ENCODE assay signal across 1 cellular context in genomic region chr13:114131581-114132418, GRCh38.
TF ChIP-seq lines count a peak whose summit lies in the region.

No MANE protein-coding gene starts in this region.

TF ChIP-seq in K562, 482 proteins besides CTCF, POLR2A, EP300 and RAD21 (continued from another document and continues in another):
- TF ChIP-seq ID3 (CRISPR knock-in tag; IDR thresholded peaks at IDR 0.05), result no peak
- TF ChIP-seq ID3 (tag; IDR thresholded peaks at IDR 0.05), result no peak
- TF ChIP-seq L3MBTL2 (IDR thresholded peaks at IDR 0.05), result 0 out of 2 replicates have a peak, but pooled peaks have one; percentile 21
- TF ChIP-seq TCF7L2 (IDR thresholded peaks at IDR 0.05; ENCODE audit: low read depth, low read length), result no peak
- TF ChIP-seq ZNF232 (CRISPR knock-in tag; IDR thresholded peaks at IDR 0.05), result 0 out of 2 replicates have a peak, but pooled peaks have one; percentile 12
- no peak for TF ChIP-seq NFATC3 (IDR thresholded peaks at IDR 0.05)
- TF ChIP-seq FOXP4 (CRISPR knock-in tag; IDR thresholded peaks at IDR 0.05; ENCODE audit: borderline replicate concordance), result no peak
- TF ChIP-seq ARID3B (CRISPR knock-in tag; IDR thresholded peaks at IDR 0.05; ENCODE audit: borderline replicate concordance), result no peak
- TF ChIP-seq ZNF140 (CRISPR knock-in tag; IDR thresholded peaks at IDR 0.05), result no peak
- TF ChIP-seq MLLT1 (IDR thresholded peaks at IDR 0.05), result peak in 1 of 2 experiments; percentile 61; a peak in 1 of 4 replicates
- TF ChIP-seq POLR2H (tag; IDR thresholded peaks at IDR 0.05; ENCODE audit: low read depth), result no peak
- no peak for TF ChIP-seq SOX6 (IDR thresholded peaks at IDR 0.05)
- TF ChIP-seq ASH1L (IDR thresholded peaks at IDR 0.05; ENCODE audit: borderline replicate concordance, low read depth, partially characterized antibody), result no peak
- no peak for TF ChIP-seq ZMIZ1 (IDR thresholded peaks at IDR 0.05; ENCODE audit: low read depth in 2 of 2, low read length in 2 of 2)
- TF ChIP-seq ZNF707 (CRISPR knock-in tag; conservative IDR thresholded peaks at IDR 0.05), result no peak
- TF ChIP-seq HES1 (IDR thresholded peaks at IDR 0.05; ENCODE audit: low read depth), result no peak
- no peak for TF ChIP-seq RFX1 (IDR thresholded peaks at IDR 0.05)
- no peak for TF ChIP-seq TCF7 (IDR thresholded peaks at IDR 0.05; ENCODE audit: borderline replicate concordance)
- no peak for TF ChIP-seq ILF3 (IDR thresholded peaks at IDR 0.05; ENCODE audit: borderline replicate concordance)
- TF ChIP-seq ZNF79 (CRISPR knock-in tag; IDR thresholded peaks at IDR 0.05; ENCODE audit: low read depth), result no peak
- TF ChIP-seq PML (IDR thresholded peaks at IDR 0.05; ENCODE audit: low read length), result no peak
- peak; percentile 26; the same call in 1 of the 2 replicates for TF ChIP-seq EP400 (IDR thresholded peaks at IDR 0.05)
- TF ChIP-seq PHF8 (IDR thresholded peaks at IDR 0.05; ENCODE audit: borderline replicate concordance, low read length), result peak; percentile 22; the same call in 1 of the 2 replicates
- TF ChIP-seq ZNF318 (IDR thresholded peaks at IDR 0.05; ENCODE audit: borderline replicate concordance in 1 of 2, low read depth in 1 of 2), result no peak
- 0 out of 2 replicates have a peak, but pooled peaks have one; percentile 19 for TF ChIP-seq SMARCA4 (IDR thresholded peaks at IDR 0.05)
- no peak for TF ChIP-seq CC2D1A (IDR thresholded peaks at IDR 0.05)
- TF ChIP-seq GTF2A2 (tag; IDR thresholded peaks at IDR 0.05), result no peak
- TF ChIP-seq ZNF436 (CRISPR knock-in tag; IDR thresholded peaks at IDR 0.05), result no peak
- no peak for TF ChIP-seq ZNF586 (CRISPR knock-in tag; conservative IDR thresholded peaks at IDR 0.05)
- TF ChIP-seq MCM3 (IDR thresholded peaks at IDR 0.05), result no peak
- TF ChIP-seq TAF15 (IDR thresholded peaks at IDR 0.05; ENCODE audit: low read depth, low read length), result no peak
- no peak for TF ChIP-seq TBL1XR1 (IDR thresholded peaks at IDR 0.05; ENCODE audit: low read length in 2 of 2)
- no peak for TF ChIP-seq FUS (optimal IDR thresholded peaks at IDR 0.05; ENCODE audit: low read depth, low read length)
- TF ChIP-seq RNF2 (IDR thresholded peaks at IDR 0.05), result no peak
- TF ChIP-seq DDX20 (tag; IDR thresholded peaks at IDR 0.05; ENCODE audit: low read depth), result no peak
- no peak for TF ChIP-seq SRSF3 (IDR thresholded peaks at IDR 0.05; ENCODE audit: insufficient read depth, low read length)
- TF ChIP-seq BRF2 (IDR thresholded peaks at IDR 0.05; ENCODE audit: borderline replicate concordance, insufficient read depth, insufficient read length), result no peak
